Comparison of ENCODE assay signal across 20 cellular contexts in genomic region chr3:56197991-56198390, GRCh38.
DNase-seq lines count a peak whose midpoint lies in the region; TF ChIP-seq lines count a peak whose summit lies in the region.
"Had no signal": no experiment of that assay in that cellular context is flagged by ENCODE, and none has a peak within 500 bp of the region (broad histone marks: within the 10 kb centered on the region; RNA-seq: fewer than 3 reads in every experiment).

No MANE protein-coding gene starts in this region.

- H3K27ac Mint-ChIP-seq in neural crest cell (ENCODE audit: unreplicated experiment): peak overlapping the region; percentile 1
- no peak overlapping the region for H3K27ac Mint-ChIP-seq in activated T-helper 1 cell treated with anti-CD3 and anti-CD28 coated beads, Interleukin-12 subunit alpha, Interleukin-12 subunit beta, Interleukin-2, Interleukin-4 antibody, amounts not matched to agents 30 ng/mL and 10 ng/mL and 1 ng/mL, durations not matched to agents 14 hours and 24 hours and 36 hours
- no peak overlapping the region for H3K27ac Mint-ChIP-seq in activated T-helper 2 cell treated with anti-CD3 and anti-CD28 coated beads, Interferon-gamma antibody, Interleukin-2, Interleukin-4, amounts not matched to agents 10 μg/mL and 5 μg/mL and 100 μg/mL, durations not matched to agents 14 hours and 24 hours and 36 hours

- H3K36me3 Mint-ChIP-seq in neural crest cell (ENCODE audit: low read depth): no peaks in the 10 kb centered on the region
- no peaks in the 10 kb centered on the region for H3K36me3 Mint-ChIP-seq in activated T-helper 1 cell treated with anti-CD3 and anti-CD28 coated beads, Interleukin-12 subunit alpha, Interleukin-12 subunit beta, Interleukin-2, Interleukin-4 antibody, amounts not matched to agents 30 ng/mL and 10 ng/mL and 1 ng/mL, durations not matched to agents 14 hours and 24 hours and 36 hours (ENCODE audit: low read depth)
- H3K36me3 Mint-ChIP-seq in activated T-helper 2 cell treated with anti-CD3 and anti-CD28 coated beads, Interferon-gamma antibody, Interleukin-2, Interleukin-4, amounts not matched to agents 10 μg/mL and 5 μg/mL and 100 μg/mL, durations not matched to agents 14 hours and 24 hours and 36 hours (ENCODE audit: low read depth): no peaks in the 10 kb centered on the region

- TF ChIP-seq CTCF in left ventricle myocardium inferior (IDR thresholded peaks at IDR 0.05; ENCODE audit: borderline replicate concordance) (no peak), right atrium auricular region (IDR thresholded peaks at IDR 0.05) (no peak), choroid plexus epithelial cell (conservative IDR thresholded peaks at IDR 0.05; ENCODE audit: low read depth, low read length) (no peak), neural crest cell (conservative IDR thresholded peaks at IDR 0.05) (no peak), testis (IDR thresholded peaks at IDR 0.05) (no peak)

- no peak overlapping the region for H3K4me3 Mint-ChIP-seq in neural crest cell
- H3K4me3 Mint-ChIP-seq in activated T-helper 1 cell treated with anti-CD3 and anti-CD28 coated beads, Interleukin-12 subunit alpha, Interleukin-12 subunit beta, Interleukin-2, Interleukin-4 antibody, amounts not matched to agents 30 ng/mL and 10 ng/mL and 1 ng/mL, durations not matched to agents 14 hours and 24 hours and 36 hours: no peak overlapping the region
- H3K4me3 Mint-ChIP-seq in activated T-helper 2 cell treated with anti-CD3 and anti-CD28 coated beads, Interferon-gamma antibody, Interleukin-2, Interleukin-4, amounts not matched to agents 10 μg/mL and 5 μg/mL and 100 μg/mL, durations not matched to agents 14 hours and 24 hours and 36 hours (ENCODE audit: low read depth): no peak overlapping the region

- no peaks in the 10 kb centered on the region for H3K27me3 Mint-ChIP-seq in neural crest cell (ENCODE audit: low read depth)
- H3K27me3 Mint-ChIP-seq in activated T-helper 1 cell treated with anti-CD3 and anti-CD28 coated beads, Interleukin-12 subunit alpha, Interleukin-12 subunit beta, Interleukin-2, Interleukin-4 antibody, amounts not matched to agents 30 ng/mL and 10 ng/mL and 1 ng/mL, durations not matched to agents 14 hours and 24 hours and 36 hours (ENCODE audit: insufficient read depth): peaks cover 1% of the 10 kb centered on the region
- no peaks in the 10 kb centered on the region for H3K27me3 Mint-ChIP-seq in activated T-helper 2 cell treated with anti-CD3 and anti-CD28 coated beads, Interferon-gamma antibody, Interleukin-2, Interleukin-4, amounts not matched to agents 10 μg/mL and 5 μg/mL and 100 μg/mL, durations not matched to agents 14 hours and 24 hours and 36 hours (ENCODE audit: low read depth)

- H3K4me3 ChIP-seq in left ventricle myocardium inferior: no peak overlapping the region
- no peak overlapping the region for H3K4me3 ChIP-seq in right atrium auricular region
- no peak overlapping the region for H3K4me3 ChIP-seq in choroid plexus epithelial cell (ENCODE audit: low read depth, low read length)
- no peak overlapping the region for H3K4me3 ChIP-seq in testis
- H3K4me3 ChIP-seq: A549, GM12878, SJSA1 had no signal

- H3K27ac ChIP-seq in left ventricle myocardium inferior (replicated peaks): peak overlapping the region; percentile 20
- H3K27ac ChIP-seq in right atrium auricular region: no peak overlapping the region
- H3K27ac ChIP-seq in testis: no peak overlapping the region
- H3K27ac ChIP-seq: A549, SJSA1 had no signal

- H3K27me3 ChIP-seq in left ventricle myocardium inferior (ENCODE audit: low read depth) (no peaks in the 10 kb centered on the region), right atrium auricular region (no peaks in the 10 kb centered on the region), testis (no peaks in the 10 kb centered on the region)
- H3K27me3 ChIP-seq: BE2C, SJSA1 had no signal

- H3K4me1 ChIP-seq in left ventricle myocardium inferior (no peaks in the 10 kb centered on the region), right atrium auricular region (no peaks in the 10 kb centered on the region), testis (no peaks in the 10 kb centered on the region)
- H3K4me1 ChIP-seq: A549, BE2C, SJSA1 had no signal

- no peaks in the 10 kb centered on the region for H3K4me1 Mint-ChIP-seq in neural crest cell
- H3K4me1 Mint-ChIP-seq in activated T-helper 1 cell treated with anti-CD3 and anti-CD28 coated beads, Interleukin-12 subunit alpha, Interleukin-12 subunit beta, Interleukin-2, Interleukin-4 antibody, amounts not matched to agents 30 ng/mL and 10 ng/mL and 1 ng/mL, durations not matched to agents 14 hours and 24 hours and 36 hours (ENCODE audit: low read depth): no peaks in the 10 kb centered on the region
- no peaks in the 10 kb centered on the region for H3K4me1 Mint-ChIP-seq in activated T-helper 2 cell treated with anti-CD3 and anti-CD28 coated beads, Interferon-gamma antibody, Interleukin-2, Interleukin-4, amounts not matched to agents 10 μg/mL and 5 μg/mL and 100 μg/mL, durations not matched to agents 14 hours and 24 hours and 36 hours (ENCODE audit: low read depth)

- intact Hi-C loops in left ventricle myocardium inferior (cut with micrococcal nuclease): no loop called here
- intact Hi-C loops in activated T-helper 1 cell treated with anti-CD3 and anti-CD28 coated beads, Interleukin-12 subunit alpha, Interleukin-12 subunit beta, Interleukin-2, Interleukin-4 antibody, amounts not matched to agents 30 ng/mL and 10 ng/mL and 1 ng/mL, durations not matched to agents 14 hours and 24 hours and 36 hours (cut with micrococcal nuclease): no loop called here
- intact Hi-C loops in testis (cut with DNase I; ENCODE audit: low total_unique reads): no loop called here
- intact Hi-C loops in activated T-helper 2 cell treated with anti-CD3 and anti-CD28 coated beads, Interferon-gamma antibody, Interleukin-2, Interleukin-4, amounts not matched to agents 10 μg/mL and 5 μg/mL and 100 μg/mL, durations not matched to agents 14 hours and 24 hours and 36 hours (cut with micrococcal nuclease): no loop called here

- DNase-seq in left ventricle myocardium inferior (no peak), right atrium auricular region (ENCODE audit: low spot score) (no peak), choroid plexus epithelial cell (ENCODE audit: low read depth) (peak; percentile 4), neural crest cell (ENCODE audit: low read depth, low spot score) (no peak), testis (no peak)
- no peak for DNase-seq in activated T-helper 1 cell treated with anti-CD3 and anti-CD28 coated beads, Interleukin-12 subunit alpha, Interleukin-12 subunit beta, Interleukin-2, Interleukin-4 antibody, amounts not matched to agents 30 ng/mL and 10 ng/mL and 1 ng/mL, durations not matched to agents 14 hours and 24 hours and 36 hours (ENCODE audit: low spot score)
- no peak for DNase-seq in activated T-helper 2 cell treated with anti-CD3 and anti-CD28 coated beads, Interferon-gamma antibody, Interleukin-2, Interleukin-4, amounts not matched to agents 10 μg/mL and 5 μg/mL and 100 μg/mL, durations not matched to agents 14 hours and 24 hours and 36 hours (ENCODE audit: low spot score)
- DNase-seq: BE2C, EL, H7, KG1, NCI-H1105 treated with DMSO at 0.1 percent for 48 hours, NCI-H1694, NCI-H2081, NCI-H2171, NCI-H446, NCI-H526 had no signal

- H3K9me3 ChIP-seq in left ventricle myocardium inferior (replicated peaks) (no peaks in the 10 kb centered on the region), right atrium auricular region (no peaks in the 10 kb centered on the region), testis (no peaks in the 10 kb centered on the region)
- H3K9me3 ChIP-seq: A549, BE2C, SJSA1 had no signal

- H3K36me3 ChIP-seq in left ventricle myocardium inferior: no peaks in the 10 kb centered on the region
- H3K36me3 ChIP-seq in right atrium auricular region: no peaks in the 10 kb centered on the region
- no peaks in the 10 kb centered on the region for H3K36me3 ChIP-seq in testis (ENCODE audit: low read depth, missing control alignments)
- H3K36me3 ChIP-seq: BE2C, SJSA1 had no signal

- no peaks in the 10 kb centered on the region for H3K9me3 Mint-ChIP-seq in neural crest cell
- no peaks in the 10 kb centered on the region for H3K9me3 Mint-ChIP-seq in activated T-helper 1 cell treated with anti-CD3 and anti-CD28 coated beads, Interleukin-12 subunit alpha, Interleukin-12 subunit beta, Interleukin-2, Interleukin-4 antibody, amounts not matched to agents 30 ng/mL and 10 ng/mL and 1 ng/mL, durations not matched to agents 14 hours and 24 hours and 36 hours
- no peaks in the 10 kb centered on the region for H3K9me3 Mint-ChIP-seq in activated T-helper 2 cell treated with anti-CD3 and anti-CD28 coated beads, Interferon-gamma antibody, Interleukin-2, Interleukin-4, amounts not matched to agents 10 μg/mL and 5 μg/mL and 100 μg/mL, durations not matched to agents 14 hours and 24 hours and 36 hours

- TF ChIP-seq POLR2A in testis (IDR thresholded peaks at IDR 0.05): no peak
